In genomic region chr1:40389234-40389815, GRCh38 we compare ENCODE assay signal across 9 cellular contexts. TPM values are rescaled to one million over a fixed set of nuclear protein-coding genes. Genes with fewer than 3 reads are reported as not detected.
A peak's percentile ranks its signal among the peaks of the same experiment; 100 is the strongest.
DNase-seq lines count a peak whose midpoint lies in the region; TF ChIP-seq lines count a peak whose summit lies in the region.
"Had no signal": no experiment of that assay in that cellular context is flagged by ENCODE, and none has a peak within 500 bp of the region (broad histone marks: within the 10 kb centered on the region; RNA-seq: fewer than 3 reads in every experiment).

No MANE protein-coding gene starts in this region.

- no TSS peak for BruUV-seq in MCF 10A (replicated peaks; lab: Mats Ljungman, UMichigan)

- H3K9me3 Mint-ChIP-seq in MCF 10A (ENCODE audit: unreplicated experiment), result no peaks in the 10 kb centered on the region
- H3K9me3 Mint-ChIP-seq in activated naive CD8-positive, alpha-beta T cell treated with anti-CD3 and anti-CD28 coated beads for 36 hours, result no peaks in the 10 kb centered on the region

- H3K27me3 Mint-ChIP-seq in MCF 10A (ENCODE audit: insufficient read depth, unreplicated experiment), result no peaks in the 10 kb centered on the region
- no peaks in the 10 kb centered on the region for H3K27me3 Mint-ChIP-seq in activated naive CD8-positive, alpha-beta T cell treated with anti-CD3 and anti-CD28 coated beads for 36 hours

- H3K4me1 Mint-ChIP-seq in MCF 10A (ENCODE audit: insufficient read depth, unreplicated experiment), result peaks cover 8% of the 10 kb centered on the region
- peaks cover 90% of the 10 kb centered on the region for H3K4me1 Mint-ChIP-seq in activated naive CD8-positive, alpha-beta T cell treated with anti-CD3 and anti-CD28 coated beads for 36 hours

- no peak overlapping the region for H3K4me3 ChIP-seq in breast epithelium
- H3K4me3 ChIP-seq in mesenchymal stem cell (ENCODE audit: insufficient read depth in 1 of 2, low read depth in 1 of 2, low read length in 2 of 2), result no peak overlapping the region
- H3K4me3 ChIP-seq in urinary bladder (ENCODE audit: low read depth, low read length), result no peak overlapping the region

- peak overlapping the region; percentile 5 for H3K9ac ChIP-seq in mesenchymal stem cell (ENCODE audit: low read length)

- TF ChIP-seq CTCF in breast epithelium (IDR thresholded peaks at IDR 0.05) (no peak), MCF 10A (IDR thresholded peaks at IDR 0.05; ENCODE audit: unreplicated experiment) (no peak)

- no peak overlapping the region for H3K4me2 ChIP-seq in mesenchymal stem cell (ENCODE audit: low read length, poor library complexity, severe bottlenecking)

- CTCF ChIA-PET in MCF 10A (lab: Yijun Ruan, JAX), result interaction anchor here (0.5 to 4.0 kb wide), 6 partner anchors 11 to 311 kb away, joined by 3 to 17 read pairs (median 3); no protein-coding TSS in a partner anchor

- no peak overlapping the region for H3K27ac Mint-ChIP-seq in MCF 10A (ENCODE audit: low read depth, unreplicated experiment)
- peak overlapping the region; percentile 96 for H3K27ac Mint-ChIP-seq in activated naive CD8-positive, alpha-beta T cell treated with anti-CD3 and anti-CD28 coated beads for 36 hours

- DNase-seq in breast epithelium (ENCODE audit: low spot score in 2 of 2) (no peak), MCF 10A (ENCODE audit: unreplicated experiment) (no peak), mesenchymal stem cell (no peak), hippocampal formation (lab: John Stamatoyannopoulos, UW) (no peak), RKO (ENCODE audit: low spot score) (no peak)
- DNase-seq in activated naive CD8-positive, alpha-beta T cell treated with anti-CD3 and anti-CD28 coated beads for 36 hours, result peak; percentile 19
- no peak for DNase-seq in activated CD8-positive, alpha-beta memory T cell treated with anti-CD3 and anti-CD28 coated beads, Interleukin-2, amount 50 U/mL, for 4 hours
- DNase-seq: activated CD4-positive, alpha-beta T cell treated with anti-CD3 and anti-CD28 coated beads for 1 hour had no signal

- H2AFZ ChIP-seq in mesenchymal stem cell (ENCODE audit: low read depth, low read length), result no peak overlapping the region

- 97% methylated on average over 3 of the region's 3 CpGs for WGBS in mesenchymal stem cell
- WGBS in urinary bladder, result 88% methylated on average over 3 of the region's 3 CpGs

- no peaks in the 10 kb centered on the region for H3K36me3 Mint-ChIP-seq in MCF 10A (ENCODE audit: insufficient read depth, unreplicated experiment)
- peaks cover 60% of the 10 kb centered on the region for H3K36me3 Mint-ChIP-seq in activated naive CD8-positive, alpha-beta T cell treated with anti-CD3 and anti-CD28 coated beads for 36 hours

- H3K27ac ChIP-seq in breast epithelium, result peak overlapping the region; percentile 22 to 82
- no peak overlapping the region for H3K27ac ChIP-seq in mesenchymal stem cell (ENCODE audit: low read length, poor library complexity, severe bottlenecking)
- peak overlapping the region; percentile 64 for H3K27ac ChIP-seq in urinary bladder (ENCODE audit: low read depth)

- no peak for TF ChIP-seq POLR2A in breast epithelium (IDR thresholded peaks at IDR 0.05)

- H3K27me3 ChIP-seq in breast epithelium, result no peaks in the 10 kb centered on the region
- H3K27me3 ChIP-seq in mesenchymal stem cell (ENCODE audit: control insufficient read depth in 1 of 2, insufficient read depth in 1 of 2, low read length in 2 of 2), result no peaks in the 10 kb centered on the region

- intact Hi-C loops in breast epithelium (cut with DNase I; ENCODE audit: low total_unique reads), result no loop called here
- intact Hi-C loops in MCF 10A (cut with micrococcal nuclease), result no loop called here

- H2BK15ac ChIP-seq in mesenchymal stem cell (ENCODE audit: low read depth, poor library complexity, severe bottlenecking), result no peak overlapping the region

- H4K91ac ChIP-seq in mesenchymal stem cell (ENCODE audit: low read length), result no peak overlapping the region

- no peak overlapping the region for H2BK120ac ChIP-seq in mesenchymal stem cell (ENCODE audit: low read depth, low read length)

- no peak overlapping the region for H2BK5ac ChIP-seq in mesenchymal stem cell (ENCODE audit: low read depth, low read length, poor library complexity, severe bottlenecking)

- H3K18ac ChIP-seq in mesenchymal stem cell (ENCODE audit: low read depth in 1 of 2, low read length in 2 of 2), result no peak overlapping the region

- H3K9me3 ChIP-seq in breast epithelium (no peaks in the 10 kb centered on the region), mesenchymal stem cell (ENCODE audit: control insufficient read depth, low read length) (no peaks in the 10 kb centered on the region)

- no peak overlapping the region for H2AK5ac ChIP-seq in mesenchymal stem cell (ENCODE audit: low read length, severe bottlenecking)

- POLR2A ChIA-PET in MCF 10A (lab: Yijun Ruan, JAX), result interaction anchor here (9.5 kb wide), 1 partner anchor 16 kb away, joined by 75 read pairs; the partner anchor contains the start of gene SMAP2

- no peak overlapping the region for H3K4me3 Mint-ChIP-seq in MCF 10A (ENCODE audit: unreplicated experiment)
- peak overlapping the region; percentile 89 for H3K4me3 Mint-ChIP-seq in activated naive CD8-positive, alpha-beta T cell treated with anti-CD3 and anti-CD28 coated beads for 36 hours

- no peak overlapping the region for H3K23ac ChIP-seq in mesenchymal stem cell (ENCODE audit: low read length in 2 of 2)

- H3K79me1 ChIP-seq in mesenchymal stem cell (replicated peaks; ENCODE audit: low read length, poor library complexity, severe bottlenecking), result peaks cover 26% of the 10 kb centered on the region

- H4K8ac ChIP-seq in mesenchymal stem cell (ENCODE audit: low read length), result no peak overlapping the region

- no peaks in the 10 kb centered on the region for H3K36me3 ChIP-seq in breast epithelium
- no peaks in the 10 kb centered on the region for H3K36me3 ChIP-seq in mesenchymal stem cell (ENCODE audit: control insufficient read depth in 1 of 2, insufficient read depth in 2 of 2, low read depth in 1 of 2, low read length in 2 of 2)
- no peaks in the 10 kb centered on the region for H3K36me3 ChIP-seq in urinary bladder (ENCODE audit: insufficient read depth)

- H3K14ac ChIP-seq in mesenchymal stem cell (ENCODE audit: low read length in 2 of 2), result no peak overlapping the region

- H3K4me1 ChIP-seq in breast epithelium (no peaks in the 10 kb centered on the region), mesenchymal stem cell (ENCODE audit: control insufficient read depth, insufficient read depth, low read depth, low read length) (peaks cover 3% of the 10 kb centered on the region), urinary bladder (ENCODE audit: insufficient read depth) (no peaks in the 10 kb centered on the region)

- no peak overlapping the region for H2BK12ac ChIP-seq in mesenchymal stem cell (ENCODE audit: low read length in 2 of 2)

- H3K4ac ChIP-seq in mesenchymal stem cell (ENCODE audit: low read depth in 1 of 2, low read length in 2 of 2), result no peak overlapping the region

RNA-seq across cellular contexts. Expression of gene SMAP2, which starts 15.8 kb away (rescaled TPM):
- total RNA-seq in breast epithelium (10 to 100 TPM; 27.2 to 64.2 (median 33.1) TPM), MCF 10A (2022) (20.2 and 21.2 TPM in 2 replicates), urinary bladder (17.0 TPM)
- 100 to 1,000 TPM; 160 to 162 TPM for total RNA-seq in activated naive CD8-positive, alpha-beta T cell treated with anti-CD3 and anti-CD28 coated beads for 36 hours
- 24.8 TPM for polyA plus RNA-seq in mesenchymal stem cell (2013, experiment 1 of 2)
- 25.6 TPM for polyA plus RNA-seq in mesenchymal stem cell (2013, experiment 2 of 2)
- polyA plus RNA-seq in urinary bladder, result 47.3 TPM
